Comparison of ENCODE assay signal across 1 cellular context in the genomic region with DNA sequence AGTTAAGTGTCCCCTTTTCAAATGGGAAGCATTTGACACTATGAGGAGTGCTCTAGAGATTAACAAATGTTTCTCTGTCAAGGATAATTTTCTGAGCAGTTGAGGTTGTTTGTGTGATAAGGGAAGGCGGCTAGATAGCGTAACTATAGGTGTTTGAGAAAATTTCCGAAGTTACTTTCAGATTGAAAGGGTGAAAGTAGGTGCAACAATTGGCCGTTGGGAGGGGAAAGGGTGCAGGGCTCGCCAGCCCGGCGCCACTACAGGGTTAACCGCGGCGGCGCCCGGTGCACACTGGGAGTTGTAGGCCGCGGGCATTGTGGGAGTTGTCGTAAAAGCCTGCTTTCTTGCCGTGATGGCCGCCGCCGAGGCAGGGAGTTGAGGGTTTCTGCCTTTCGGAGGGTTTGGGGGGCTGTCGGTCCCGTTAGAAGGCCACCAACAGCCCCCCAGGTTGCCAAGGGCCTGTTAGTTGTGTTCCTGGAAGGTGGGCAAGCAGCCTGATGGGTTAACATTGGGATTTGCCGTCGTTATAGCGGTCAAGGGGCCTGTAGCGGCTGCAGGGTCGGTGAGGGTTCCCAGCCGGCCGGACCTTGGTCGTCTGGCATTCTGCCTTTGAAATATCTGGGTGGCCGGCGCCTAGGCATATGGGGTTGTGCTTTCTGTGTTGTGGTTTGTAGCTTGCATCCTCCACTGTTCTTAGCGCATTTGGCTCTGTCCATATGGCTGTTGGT.
TF ChIP-seq lines count a peak whose summit lies in the region.

No MANE protein-coding gene starts in this region.

TF ChIP-seq in GM12878, 131 proteins besides CTCF, POLR2A, EP300 and RAD21 (continued from another document):
- TF ChIP-seq, protein P1, sequence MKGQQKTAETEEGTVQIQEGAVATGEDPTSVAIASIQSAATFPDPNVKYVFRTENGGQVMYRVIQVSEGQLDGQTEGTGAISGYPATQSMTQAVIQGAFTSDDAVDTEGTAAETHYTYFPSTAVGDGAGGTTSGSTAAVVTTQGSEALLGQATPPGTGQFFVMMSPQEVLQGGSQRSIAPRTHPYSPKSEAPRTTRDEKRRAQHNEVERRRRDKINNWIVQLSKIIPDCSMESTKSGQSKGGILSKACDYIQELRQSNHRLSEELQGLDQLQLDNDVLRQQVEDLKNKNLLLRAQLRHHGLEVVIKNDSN (IDR thresholded peaks at IDR 0.05; ENCODE audit: borderline replicate concordance, extremely low read length, insufficient read depth, low read depth, low read length) = no peak
- TF ChIP-seq, protein P2, sequence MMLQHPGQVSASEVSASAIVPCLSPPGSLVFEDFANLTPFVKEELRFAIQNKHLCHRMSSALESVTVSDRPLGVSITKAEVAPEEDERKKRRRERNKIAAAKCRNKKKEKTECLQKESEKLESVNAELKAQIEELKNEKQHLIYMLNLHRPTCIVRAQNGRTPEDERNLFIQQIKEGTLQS (IDR thresholded peaks at IDR 0.05; ENCODE audit: borderline replicate concordance, extremely low read depth, low read depth, low read length) = peak; percentile 89
- TF ChIP-seq, protein P3, sequence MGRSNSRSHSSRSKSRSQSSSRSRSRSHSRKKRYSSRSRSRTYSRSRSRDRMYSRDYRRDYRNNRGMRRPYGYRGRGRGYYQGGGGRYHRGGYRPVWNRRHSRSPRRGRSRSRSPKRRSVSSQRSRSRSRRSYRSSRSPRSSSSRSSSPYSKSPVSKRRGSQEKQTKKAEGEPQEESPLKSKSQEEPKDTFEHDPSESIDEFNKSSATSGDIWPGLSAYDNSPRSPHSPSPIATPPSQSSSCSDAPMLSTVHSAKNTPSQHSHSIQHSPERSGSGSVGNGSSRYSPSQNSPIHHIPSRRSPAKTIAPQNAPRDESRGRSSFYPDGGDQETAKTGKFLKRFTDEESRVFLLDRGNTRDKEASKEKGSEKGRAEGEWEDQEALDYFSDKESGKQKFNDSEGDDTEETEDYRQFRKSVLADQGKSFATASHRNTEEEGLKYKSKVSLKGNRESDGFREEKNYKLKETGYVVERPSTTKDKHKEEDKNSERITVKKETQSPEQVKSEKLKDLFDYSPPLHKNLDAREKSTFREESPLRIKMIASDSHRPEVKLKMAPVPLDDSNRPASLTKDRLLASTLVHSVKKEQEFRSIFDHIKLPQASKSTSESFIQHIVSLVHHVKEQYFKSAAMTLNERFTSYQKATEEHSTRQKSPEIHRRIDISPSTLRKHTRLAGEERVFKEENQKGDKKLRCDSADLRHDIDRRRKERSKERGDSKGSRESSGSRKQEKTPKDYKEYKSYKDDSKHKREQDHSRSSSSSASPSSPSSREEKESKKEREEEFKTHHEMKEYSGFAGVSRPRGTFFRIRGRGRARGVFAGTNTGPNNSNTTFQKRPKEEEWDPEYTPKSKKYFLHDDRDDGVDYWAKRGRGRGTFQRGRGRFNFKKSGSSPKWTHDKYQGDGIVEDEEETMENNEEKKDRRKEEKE (IDR thresholded peaks at IDR 0.05) = no peak
- peak; percentile 99 for TF ChIP-seq YY1 (IDR thresholded peaks at IDR 0.05; ENCODE audit: low read depth, low read length)
- peak; percentile 53; the same call in 1 of the 2 replicates for TF ChIP-seq MXI1 (IDR thresholded peaks at IDR 0.05; ENCODE audit: low read depth, low read length)
- peak; percentile 80 for TF ChIP-seq RELA (IDR thresholded peaks at IDR 0.05; ENCODE audit: borderline replicate concordance, partially characterized antibody)
- TF ChIP-seq, protein P4, sequence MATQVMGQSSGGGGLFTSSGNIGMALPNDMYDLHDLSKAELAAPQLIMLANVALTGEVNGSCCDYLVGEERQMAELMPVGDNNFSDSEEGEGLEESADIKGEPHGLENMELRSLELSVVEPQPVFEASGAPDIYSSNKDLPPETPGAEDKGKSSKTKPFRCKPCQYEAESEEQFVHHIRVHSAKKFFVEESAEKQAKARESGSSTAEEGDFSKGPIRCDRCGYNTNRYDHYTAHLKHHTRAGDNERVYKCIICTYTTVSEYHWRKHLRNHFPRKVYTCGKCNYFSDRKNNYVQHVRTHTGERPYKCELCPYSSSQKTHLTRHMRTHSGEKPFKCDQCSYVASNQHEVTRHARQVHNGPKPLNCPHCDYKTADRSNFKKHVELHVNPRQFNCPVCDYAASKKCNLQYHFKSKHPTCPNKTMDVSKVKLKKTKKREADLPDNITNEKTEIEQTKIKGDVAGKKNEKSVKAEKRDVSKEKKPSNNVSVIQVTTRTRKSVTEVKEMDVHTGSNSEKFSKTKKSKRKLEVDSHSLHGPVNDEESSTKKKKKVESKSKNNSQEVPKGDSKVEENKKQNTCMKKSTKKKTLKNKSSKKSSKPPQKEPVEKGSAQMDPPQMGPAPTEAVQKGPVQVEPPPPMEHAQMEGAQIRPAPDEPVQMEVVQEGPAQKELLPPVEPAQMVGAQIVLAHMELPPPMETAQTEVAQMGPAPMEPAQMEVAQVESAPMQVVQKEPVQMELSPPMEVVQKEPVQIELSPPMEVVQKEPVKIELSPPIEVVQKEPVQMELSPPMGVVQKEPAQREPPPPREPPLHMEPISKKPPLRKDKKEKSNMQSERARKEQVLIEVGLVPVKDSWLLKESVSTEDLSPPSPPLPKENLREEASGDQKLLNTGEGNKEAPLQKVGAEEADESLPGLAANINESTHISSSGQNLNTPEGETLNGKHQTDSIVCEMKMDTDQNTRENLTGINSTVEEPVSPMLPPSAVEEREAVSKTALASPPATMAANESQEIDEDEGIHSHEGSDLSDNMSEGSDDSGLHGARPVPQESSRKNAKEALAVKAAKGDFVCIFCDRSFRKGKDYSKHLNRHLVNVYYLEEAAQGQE (IDR thresholded peaks at IDR 0.05; ENCODE audit: low read depth, low read length) = no peak
- TF ChIP-seq TBL1XR1 (IDR thresholded peaks at IDR 0.05; ENCODE audit: low read depth, low read length) = peak; percentile 20; the same call in 1 of the 2 replicates
- TF ChIP-seq SMAD5 (IDR thresholded peaks at IDR 0.05; ENCODE audit: low read depth) = no peak
- no peak for TF ChIP-seq RFX5 (IDR thresholded peaks at IDR 0.05; ENCODE audit: low read depth, low read length)
- no peak for TF ChIP-seq CHD2 (IDR thresholded peaks at IDR 0.05; ENCODE audit: borderline replicate concordance, low read depth, low read length)
- TF ChIP-seq GABPA (IDR thresholded peaks at IDR 0.05; ENCODE audit: low read depth) = 0 out of 2 replicates have a peak, but pooled peaks have one; percentile 30
- TF ChIP-seq TCF3 (IDR thresholded peaks at IDR 0.05; ENCODE audit: borderline replicate concordance, insufficient read depth, low read depth, low read length) = no peak
- TF ChIP-seq PAX5 (IDR thresholded peaks at IDR 0.05; ENCODE audit: borderline replicate concordance, low read depth, low read length) = peak; percentile 73; the same call in 1 of the 2 replicates
- peak; percentile 32; the same call in 1 of the 2 replicates for TF ChIP-seq NFIC (IDR thresholded peaks at IDR 0.05; ENCODE audit: low read depth, low read length)
- no peak for TF ChIP-seq NR2C2 (IDR thresholded peaks at IDR 0.05; ENCODE audit: borderline replicate concordance, control insufficient read depth, insufficient read length, low read depth)
- TF ChIP-seq, protein P5, sequence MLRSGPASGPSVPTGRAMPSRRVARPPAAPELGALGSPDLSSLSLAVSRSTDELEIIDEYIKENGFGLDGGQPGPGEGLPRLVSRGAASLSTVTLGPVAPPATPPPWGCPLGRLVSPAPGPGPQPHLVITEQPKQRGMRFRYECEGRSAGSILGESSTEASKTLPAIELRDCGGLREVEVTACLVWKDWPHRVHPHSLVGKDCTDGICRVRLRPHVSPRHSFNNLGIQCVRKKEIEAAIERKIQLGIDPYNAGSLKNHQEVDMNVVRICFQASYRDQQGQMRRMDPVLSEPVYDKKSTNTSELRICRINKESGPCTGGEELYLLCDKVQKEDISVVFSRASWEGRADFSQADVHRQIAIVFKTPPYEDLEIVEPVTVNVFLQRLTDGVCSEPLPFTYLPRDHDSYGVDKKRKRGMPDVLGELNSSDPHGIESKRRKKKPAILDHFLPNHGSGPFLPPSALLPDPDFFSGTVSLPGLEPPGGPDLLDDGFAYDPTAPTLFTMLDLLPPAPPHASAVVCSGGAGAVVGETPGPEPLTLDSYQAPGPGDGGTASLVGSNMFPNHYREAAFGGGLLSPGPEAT (IDR thresholded peaks at IDR 0.05; ENCODE audit: low read depth) = peak; percentile 99
- peak; percentile 99; the same call in 1 of the 2 replicates for TF ChIP-seq HDAC2 (IDR thresholded peaks at IDR 0.05)
- peak; percentile 90 for TF ChIP-seq CBFB (IDR thresholded peaks at IDR 0.05; ENCODE audit: low read depth)
- TF ChIP-seq ESRRA (IDR thresholded peaks at IDR 0.05; ENCODE audit: low read length) = no peak
- TF ChIP-seq IKZF2 (IDR thresholded peaks at IDR 0.05) = peak in 1 of 2 experiments; percentile 63; a peak in 3 of 4 replicates
- peak; percentile 76 for TF ChIP-seq CREB1 (IDR thresholded peaks at IDR 0.05; ENCODE audit: low read depth)
- TF ChIP-seq KLF5 (IDR thresholded peaks at IDR 0.05; ENCODE audit: partially characterized antibody) = peak; percentile 55
- no peak for TF ChIP-seq SUZ12 (IDR thresholded peaks at IDR 0.05; ENCODE audit: unreplicated experiment)
- TF ChIP-seq GATAD2B (conservative IDR thresholded peaks at IDR 0.05; ENCODE audit: low read depth) = peak; percentile 66; the same call in 1 of the 2 replicates
- TF ChIP-seq HCFC1 (IDR thresholded peaks at IDR 0.05; ENCODE audit: low read length) = peak; percentile 95
- TF ChIP-seq, protein P6, sequence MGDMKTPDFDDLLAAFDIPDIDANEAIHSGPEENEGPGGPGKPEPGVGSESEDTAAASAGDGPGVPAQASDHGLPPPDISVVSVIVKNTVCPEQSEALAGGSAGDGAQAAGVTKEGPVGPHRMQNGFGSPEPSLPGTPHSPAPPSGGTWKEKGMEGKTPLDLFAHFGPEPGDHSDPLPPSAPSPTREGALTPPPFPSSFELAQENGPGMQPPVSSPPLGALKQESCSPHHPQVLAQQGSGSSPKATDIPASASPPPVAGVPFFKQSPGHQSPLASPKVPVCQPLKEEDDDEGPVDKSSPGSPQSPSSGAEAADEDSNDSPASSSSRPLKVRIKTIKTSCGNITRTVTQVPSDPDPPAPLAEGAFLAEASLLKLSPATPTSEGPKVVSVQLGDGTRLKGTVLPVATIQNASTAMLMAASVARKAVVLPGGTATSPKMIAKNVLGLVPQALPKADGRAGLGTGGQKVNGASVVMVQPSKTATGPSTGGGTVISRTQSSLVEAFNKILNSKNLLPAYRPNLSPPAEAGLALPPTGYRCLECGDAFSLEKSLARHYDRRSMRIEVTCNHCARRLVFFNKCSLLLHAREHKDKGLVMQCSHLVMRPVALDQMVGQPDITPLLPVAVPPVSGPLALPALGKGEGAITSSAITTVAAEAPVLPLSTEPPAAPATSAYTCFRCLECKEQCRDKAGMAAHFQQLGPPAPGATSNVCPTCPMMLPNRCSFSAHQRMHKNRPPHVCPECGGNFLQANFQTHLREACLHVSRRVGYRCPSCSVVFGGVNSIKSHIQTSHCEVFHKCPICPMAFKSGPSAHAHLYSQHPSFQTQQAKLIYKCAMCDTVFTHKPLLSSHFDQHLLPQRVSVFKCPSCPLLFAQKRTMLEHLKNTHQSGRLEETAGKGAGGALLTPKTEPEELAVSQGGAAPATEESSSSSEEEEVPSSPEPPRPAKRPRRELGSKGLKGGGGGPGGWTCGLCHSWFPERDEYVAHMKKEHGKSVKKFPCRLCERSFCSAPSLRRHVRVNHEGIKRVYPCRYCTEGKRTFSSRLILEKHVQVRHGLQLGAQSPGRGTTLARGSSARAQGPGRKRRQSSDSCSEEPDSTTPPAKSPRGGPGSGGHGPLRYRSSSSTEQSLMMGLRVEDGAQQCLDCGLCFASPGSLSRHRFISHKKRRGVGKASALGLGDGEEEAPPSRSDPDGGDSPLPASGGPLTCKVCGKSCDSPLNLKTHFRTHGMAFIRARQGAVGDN (IDR thresholded peaks at IDR 0.05) = no peak
- TF ChIP-seq STAT1 (conservative IDR thresholded peaks at IDR 0.05) = peak; percentile 74; the same call in 1 of the 2 replicates
